In genomic region chr16:57803413-57803990, GRCh38 we compare ENCODE assay signal across 9 cellular contexts. TPM values are rescaled to one million over a fixed set of nuclear protein-coding genes. Genes with fewer than 3 reads are reported as not detected.
DNase-seq lines count a peak whose midpoint lies in the region; TF ChIP-seq lines count a peak whose summit lies in the region.
"Had no signal": no experiment of that assay in that cellular context is flagged by ENCODE, and none has a peak within 500 bp of the region (broad histone marks: within the 10 kb centered on the region; RNA-seq: fewer than 3 reads in every experiment).

No MANE protein-coding gene starts in this region.

- no peaks in the 10 kb centered on the region for H3K9me3 ChIP-seq in colonic mucosa
- H3K9me3 ChIP-seq in liver (ENCODE audit: control insufficient read depth in 4 of 4, low read length in 3 of 4) = no peaks in the 10 kb centered on the region
- H3K9me3 ChIP-seq in smooth muscle cell (replicated peaks; ENCODE audit: low read depth) = no peaks in the 10 kb centered on the region
- no peaks in the 10 kb centered on the region for H3K9me3 ChIP-seq in MG63

- intact Hi-C loops in colonic mucosa (cut with DNase I) = no loop called here

- DNase-seq in HFFc6 = no peak
- no peak for DNase-seq in colonic mucosa
- DNase-seq in smooth muscle cell (lab: John Stamatoyannopoulos, UW; ENCODE audit: unreplicated experiment) = no peak
- no peak for DNase-seq in dedifferentiated amniotic fluid mesenchymal stem cell (ENCODE audit: extremely low spot score)
- DNase-seq in T-helper 1 cell = no peak
- no peak for DNase-seq in MG63
- no peak for DNase-seq in stimulated activated CD8-positive, alpha-beta memory T cell treated with anti-CD3 and anti-CD28 coated beads, Interleukin-4, amount 100 ng/mL, for 48 hours
- DNase-seq: activated CD4-positive, alpha-beta T cell treated with anti-CD3 and anti-CD28 coated beads, Interleukin-2, amount 50 U/mL, for 48 hours had no signal

- H3K36me3 ChIP-seq in colonic mucosa (no peaks in the 10 kb centered on the region), liver (ENCODE audit: control insufficient read depth in 4 of 4, insufficient read depth in 3 of 4, low read depth in 1 of 4, low read length in 3 of 4) (no peaks in the 10 kb centered on the region), smooth muscle cell (ENCODE audit: low read depth) (no peaks in the 10 kb centered on the region), MG63 (peaks cover 31% of the 10 kb centered on the region)

- peak overlapping the region; percentile 45 for H2AFZ ChIP-seq in smooth muscle cell (ENCODE audit: low read depth)

- H4K20me1 ChIP-seq in smooth muscle cell (ENCODE audit: low read depth) = peaks cover 27% of the 10 kb centered on the region

- H3F3A ChIP-seq in smooth muscle cell (ENCODE audit: low read depth) = peaks cover 11% of the 10 kb centered on the region

- peaks cover 16% of the 10 kb centered on the region for H3K36me3 Mint-ChIP-seq in HFFc6 (ENCODE audit: low read depth)

- 0 out of 2 replicates have a peak overlapping the region, but pooled peaks have one; percentile 18 for H3K27ac Mint-ChIP-seq in HFFc6

- H3K27ac ChIP-seq in colonic mucosa (peak overlapping the region; percentile 57), liver (ENCODE audit: low read depth in 1 of 2, low read length in 2 of 2) (peak overlapping the region; percentile 84 to 85), smooth muscle cell (ENCODE audit: low read depth) (peak overlapping the region; percentile 93)

- H3K4me1 Mint-ChIP-seq in HFFc6 (ENCODE audit: low read depth) = peaks cover 75% of the 10 kb centered on the region

- H3K4me3 Mint-ChIP-seq in HFFc6 = no peak overlapping the region

- H3K9me3 Mint-ChIP-seq in HFFc6 = no peaks in the 10 kb centered on the region

- H3K4me1 ChIP-seq in colonic mucosa = peaks cover 11% of the 10 kb centered on the region
- peaks cover 24 to 65% (median 55%) of the 10 kb centered on the region in 4 donors for H3K4me1 ChIP-seq in liver (ENCODE audit: control insufficient read depth in 4 of 4, insufficient read depth in 4 of 4, low read length in 3 of 4)
- H3K4me1 ChIP-seq in smooth muscle cell (ENCODE audit: low read depth) = peaks cover 40% of the 10 kb centered on the region

- H3K4me2 ChIP-seq in smooth muscle cell = peak overlapping the region; percentile 97

- peaks cover 23% of the 10 kb centered on the region for H3K79me2 ChIP-seq in smooth muscle cell (ENCODE audit: low read depth)

- TF ChIP-seq RAD21 in liver (IDR thresholded peaks at IDR 0.05) = no peak

- 74% methylated on average over 12 of the region's 12 CpGs for WGBS in liver
- WGBS in smooth muscle cell (ENCODE audit: low lambda C conversion rate) = 27% methylated on average over 12 of the region's 12 CpGs

- H3K4me3 ChIP-seq in colonic mucosa (no peak overlapping the region), liver (ENCODE audit: low read depth in 1 of 3, low read length in 3 of 3) (no peak overlapping the region), smooth muscle cell (no peak overlapping the region), MG63 (no peak overlapping the region)

- TF ChIP-seq CTCF in HFFc6 (IDR thresholded peaks at IDR 0.05) (no peak), colonic mucosa (IDR thresholded peaks at IDR 0.05) (no peak), liver (IDR thresholded peaks at IDR 0.05; ENCODE audit: low read depth, low read length, missing input control) (no peak), smooth muscle cell (IDR thresholded peaks at IDR 0.05; ENCODE audit: borderline replicate concordance, insufficient read depth, poor library complexity, severe bottlenecking) (no peak)

- H3K27me3 Mint-ChIP-seq in HFFc6 (ENCODE audit: insufficient read depth) = peaks cover 1% of the 10 kb centered on the region

- H3K9ac ChIP-seq in colonic mucosa (ENCODE audit: low read depth in 2 of 2, low read length in 2 of 2) = peak overlapping the region; percentile 17 to 34
- H3K9ac ChIP-seq in liver (ENCODE audit: low read depth in 1 of 2, low read length in 2 of 2) = no peak overlapping the region
- peak overlapping the region; percentile 79 for H3K9ac ChIP-seq in smooth muscle cell (ENCODE audit: low read depth)

- H3K27me3 ChIP-seq in colonic mucosa (peaks cover 11% of the 10 kb centered on the region), liver (ENCODE audit: control insufficient read depth in 4 of 4, insufficient read depth in 4 of 4, low read length in 3 of 4) (no peaks in the 10 kb centered on the region), smooth muscle cell (ENCODE audit: low read depth) (no peaks in the 10 kb centered on the region), MG63 (no peaks in the 10 kb centered on the region)

TF ChIP-seq in liver, 16 proteins besides CTCF, POLR2A, EP300 and RAD21:
- TF ChIP-seq ATF3 (IDR thresholded peaks at IDR 0.05) = no peak
- TF ChIP-seq REST (IDR thresholded peaks at IDR 0.05) = no peak
- peak; percentile 74 for TF ChIP-seq NR2F2 (IDR thresholded peaks at IDR 0.05)

RNA-seq across cellular contexts. Expression of gene KIFC3, which starts 1.2 kb away (rescaled TPM):
- total RNA-seq in HFFc6 (2021; fragmentation: NEBNext Ultra II Directional; extraction: Animal tissue kit (Norgen Biotek cat#: 25700)) = 10 to 100 TPM; 51.8 to 81.5 (median 72.7) TPM
- total RNA-seq in colonic mucosa (1 to 10 TPM; 3.8 to 5.7 TPM), liver (100 to 1,000 TPM in 1 of 2 donors, 10 to 100 TPM in 1; 22.2 to 103 TPM), smooth muscle cell (28.0 and 30.6 TPM in 2 replicates)
- polyA plus RNA-seq in liver (10 to 100 TPM; 16.5 to 32.7 TPM), smooth muscle cell (50.2 and 51.6 TPM in 2 replicates)
- 196 and 322 TPM in 2 replicates for total RNA-seq in MG63 (2014; rRNA removed; shearing (Covaris generic); ENCODE audit: low replicate concordance)

Comparison
In these comparisons a context has a peak if more than half of its experiments do, and no peak if none do; other contexts are left out.
1. H3K9ac ChIP-seq: peak in colonic mucosa (2 of 2) and smooth muscle cell (single experiment); none in liver (0 of 2).
2. Peak in every context shown above with its lines, with median percentiles within 50 percentile points of each other: H3K27ac ChIP-seq.